ENCODE assay signal across 13 cellular contexts in the genomic region with DNA sequence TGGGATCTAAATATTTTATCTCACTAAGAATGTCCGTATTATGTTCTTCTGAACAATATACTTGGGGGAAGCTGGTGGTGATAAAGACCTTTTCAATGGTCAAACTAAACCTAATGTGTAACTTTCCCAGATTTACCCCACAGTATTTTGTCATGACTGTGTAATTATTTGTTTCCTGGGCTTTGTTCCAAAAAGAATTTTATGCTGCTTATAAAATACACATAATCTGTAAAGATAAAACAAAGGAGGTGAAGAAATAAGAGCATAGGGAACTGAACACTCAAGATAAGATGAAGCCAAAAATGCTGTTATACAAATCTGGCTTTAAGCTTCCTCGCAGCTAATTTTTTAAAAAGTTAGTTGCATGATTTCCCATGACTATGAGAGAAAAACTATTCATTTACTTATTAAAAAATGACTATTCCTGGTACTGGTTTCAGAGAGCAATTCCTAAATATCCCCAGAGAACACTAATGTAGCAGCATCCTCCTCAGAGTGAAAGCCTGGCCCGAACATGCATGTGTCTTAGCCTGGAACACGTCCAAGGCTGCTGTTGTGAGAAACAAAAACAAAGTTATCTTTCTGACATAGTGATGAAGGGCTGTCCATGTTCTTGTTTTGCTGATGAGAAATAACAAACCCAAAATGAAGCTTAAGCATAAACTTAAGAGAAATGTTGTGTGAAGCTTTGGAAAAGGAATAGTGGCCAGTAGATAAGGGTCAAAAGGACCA. TPM values are rescaled to one million over a fixed set of nuclear protein-coding genes. Genes with fewer than 3 reads are reported as not detected.
A peak's percentile ranks its signal among the peaks of the same experiment; 100 is the strongest.
DNase-seq lines count a peak whose midpoint lies in the region; ATAC-seq and TF ChIP-seq lines count a peak whose summit lies in the region.
"Had no signal": no experiment of that assay in that cellular context is flagged by ENCODE, and none has a peak within 500 bp of the region (broad histone marks: within the 10 kb centered on the region; RNA-seq: fewer than 3 reads in every experiment).

No MANE protein-coding gene starts in this region.

- peaks cover 0 to 5% of the 10 kb centered on the region in 2 experiments; a peak in 1 of 4 replicates for H3K9me3 ChIP-seq in HCT116 (ENCODE audit: control insufficient read depth in 1 of 2, insufficient read depth in 1 of 2, low read depth in 1 of 2, low read length in 2 of 2)
- H3K9me3 ChIP-seq in adipocyte (ENCODE audit: control insufficient read depth, low read length) = peaks cover 8% of the 10 kb centered on the region
- peaks cover 0 to 5% (median 0%) of the 10 kb centered on the region in 12 donors for H3K9me3 ChIP-seq in heart left ventricle
- no peaks in the 10 kb centered on the region for H3K9me3 ChIP-seq in effector memory CD4-positive, alpha-beta T cell (ENCODE audit: control insufficient read depth, low read length)

- no peaks in the 10 kb centered on the region for H3K27me3 ChIP-seq in HCT116 (ENCODE audit: insufficient read depth, low read length)
- H3K27me3 ChIP-seq in adipocyte (replicated peaks; ENCODE audit: control insufficient read depth, insufficient read depth, low read length) = no peaks in the 10 kb centered on the region
- no peaks in the 10 kb centered on the region for H3K27me3 ChIP-seq in heart left ventricle
- no peaks in the 10 kb centered on the region for H3K27me3 ChIP-seq in effector memory CD4-positive, alpha-beta T cell (replicated peaks; ENCODE audit: control insufficient read depth, insufficient read depth, low read length, poor library complexity, severe bottlenecking)
- H3K27me3 ChIP-seq: neural progenitor cell had no signal

- TF ChIP-seq POLR2A in HCT116 (IDR thresholded peaks at IDR 0.05; ENCODE audit: borderline replicate concordance, extremely low read depth, insufficient read depth, insufficient read length) (no peak), heart left ventricle (IDR thresholded peaks at IDR 0.05) (no peak)

- POLR2A ChIA-PET in HCT116 (lab: Charles Lee) = no interaction called here

- peak overlapping the region; percentile 32; the same call in 1 of the 2 replicates for H3K4me2 ChIP-seq in HCT116 (ENCODE audit: low read length)
- H3K4me2 ChIP-seq: neural progenitor cell had no signal

- TF ChIP-seq RAD21 in HCT116 (IDR thresholded peaks at IDR 0.05; ENCODE audit: low read depth) = no peak

- H4K20me1 ChIP-seq in HCT116 (ENCODE audit: insufficient read depth) = peaks cover 7% of the 10 kb centered on the region; the same call in 1 of the 2 replicates

- H3K36me3 ChIP-seq in HCT116 (ENCODE audit: control insufficient read depth in 1 of 2, insufficient read depth in 2 of 2, low read length in 2 of 2) (peaks cover 38 to 47% of the 10 kb centered on the region in 2 experiments), adipocyte (ENCODE audit: control insufficient read depth, insufficient read depth, low read length, severe bottlenecking) (peaks cover 5% of the 10 kb centered on the region), heart left ventricle (no peaks in the 10 kb centered on the region)
- H3K36me3 ChIP-seq in effector memory CD4-positive, alpha-beta T cell (ENCODE audit: control insufficient read depth, insufficient read depth, low read length) = no peaks in the 10 kb centered on the region

- peaks cover 26% of the 10 kb centered on the region; the same call in 1 of the 2 replicates for H3K79me2 ChIP-seq in HCT116 (ENCODE audit: insufficient read depth, low read length)

- RAD21 ChIA-PET in HCT116 (lab: Charles Lee; ENCODE audit: low non-redundant PET in 1 of 2, low total read pairs in 2 of 2, uncharacterized antibody in 2 of 2, unreplicated experiment in 2 of 2) = no interaction called here

- H3K4me3 ChIP-seq in HCT116 (replicated peaks in 1 of 2; ENCODE audit: low read depth in 1 of 2, low read length in 2 of 2) = no peak overlapping the region
- peak overlapping the region; percentile 45 for H3K4me3 ChIP-seq in adipocyte (ENCODE audit: low read length)
- no peak overlapping the region for H3K4me3 ChIP-seq in heart left ventricle
- H3K4me3 ChIP-seq in effector memory CD4-positive, alpha-beta T cell (ENCODE audit: insufficient read depth, low read depth, low read length, poor library complexity, severe bottlenecking) = no peak overlapping the region
- H3K4me3 ChIP-seq: neural progenitor cell had no signal

- H3K4me1 ChIP-seq in HCT116 (ENCODE audit: control insufficient read depth in 1 of 2, insufficient read depth in 2 of 2, low read length in 2 of 2) (peaks cover 56 to 57% of the 10 kb centered on the region in 2 experiments), adipocyte (ENCODE audit: control insufficient read depth, insufficient read depth, low read length) (peaks cover 44% of the 10 kb centered on the region), heart left ventricle (peaks cover 0 to 44% (median 19%) of the 10 kb centered on the region in 12 donors)
- H3K4me1 ChIP-seq in effector memory CD4-positive, alpha-beta T cell (ENCODE audit: control insufficient read depth, insufficient read depth, low read length, poor library complexity, severe bottlenecking) = no peaks in the 10 kb centered on the region

- no peak overlapping the region for H2AFZ ChIP-seq in HCT116 (ENCODE audit: low read depth, low read length, poor library complexity, severe bottlenecking)
- H2AFZ ChIP-seq: neural progenitor cell had no signal

- ATAC-seq in HCT116 (no peak), heart left ventricle (peak in 3 of 4 donors; percentile 50 to 77 (median 63)), GM18517 (IDR thresholded peaks at IDR 0.05; ENCODE audit: unreplicated experiment) (no peak)

- H3K9me2 ChIP-seq in HCT116 (ENCODE audit: insufficient read depth) = no peaks in the 10 kb centered on the region

- intact Hi-C loops in HCT116 (cut with micrococcal nuclease) = no loop called here
- intact Hi-C loops in heart left ventricle (cut with DNase I) = no loop called here

- TF ChIP-seq CTCF in HCT116 (IDR thresholded peaks at IDR 0.05 in 2 of 3, conservative IDR thresholded peaks at IDR 0.05 in 1 of 3; ENCODE audit: borderline replicate concordance in 1 of 3, insufficient read depth in 1 of 3, low read depth in 2 of 3, low read length in 2 of 3) = no peak
- no peak for TF ChIP-seq CTCF in heart left ventricle (IDR thresholded peaks at IDR 0.05)

- CTCF ChIA-PET in HCT116 (lab: Charles Lee) = no interaction called here

- DNase-seq in HCT116 (ENCODE audit: low read depth, low spot score) (no peak), adipocyte (ENCODE audit: low read depth) (peak; percentile 65), heart left ventricle (peak in 4 of 5 donors; percentile 29 to 64 (median 50)), renal cortical epithelial cell (ENCODE audit: low read depth) (peak; percentile 20), NCI-H2107 treated with DMSO at 0.1 percent for 48 hours (lab: John Stamatoyannopoulos, UW; ENCODE audit: unreplicated experiment) (no peak), NCI-H526 treated with DMSO at 0.1 percent for 48 hours (lab: John Stamatoyannopoulos, UW) (no peak)
- DNase-seq in effector memory CD4-positive, alpha-beta T cell = no peak
- DNase-seq: activated B cell treated with CpG ODN at 0.5 μM for 24 hours, DMS153, NCI-H2107, SIG-M5 had no signal

- BruUV-seq in HCT116 (replicated peaks; lab: Mats Ljungman, UMichigan) = TSS peak; percentile 7

- 19 to 29% (median 26%) methylated on average over 4 of the region's 4 CpGs for WGBS in heart left ventricle, 4 donors

- H3K9ac ChIP-seq in HCT116 (ENCODE audit: low read length) = no peak overlapping the region
- peak overlapping the region; percentile 72 for H3K9ac ChIP-seq in adipocyte (ENCODE audit: low read length)
- H3K9ac ChIP-seq: neural progenitor cell had no signal

- H3K27ac ChIP-seq in HCT116 (ENCODE audit: low read depth, low read length) (no peak overlapping the region), heart left ventricle (peak overlapping the region in 8 of 12 donors; percentile 6 to 63 (median 24))
- H3K27ac ChIP-seq in effector memory CD4-positive, alpha-beta T cell (ENCODE audit: insufficient read depth, low read length, poor library complexity, severe bottlenecking) = no peak overlapping the region
- H3K27ac ChIP-seq: neural progenitor cell had no signal

TF ChIP-seq in HCT116, 20 proteins besides CTCF, POLR2A, EP300 and RAD21 (continues in another document):
- TF ChIP-seq EZH2phosphoT487 (IDR thresholded peaks at IDR 0.05; ENCODE audit: borderline replicate concordance) = no peak
- TF ChIP-seq SIN3A (IDR thresholded peaks at IDR 0.05; ENCODE audit: low read depth) = no peak
- TF ChIP-seq FOSL1 (IDR thresholded peaks at IDR 0.05; ENCODE audit: low read depth) = no peak
- TF ChIP-seq SRF (IDR thresholded peaks at IDR 0.05; ENCODE audit: low read depth) = no peak
- TF ChIP-seq ZNF274 (IDR thresholded peaks at IDR 0.05; ENCODE audit: low read depth, low read length) = no peak
- TF ChIP-seq TCF7L2 (IDR thresholded peaks at IDR 0.05; ENCODE audit: borderline replicate concordance, extremely low read depth, insufficient read depth, insufficient read length) = no peak
- TF ChIP-seq, protein P1, sequence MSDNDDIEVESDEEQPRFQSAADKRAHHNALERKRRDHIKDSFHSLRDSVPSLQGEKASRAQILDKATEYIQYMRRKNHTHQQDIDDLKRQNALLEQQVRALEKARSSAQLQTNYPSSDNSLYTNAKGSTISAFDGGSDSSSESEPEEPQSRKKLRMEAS (IDR thresholded peaks at IDR 0.05) = no peak
- no peak for TF ChIP-seq CEBPB (IDR thresholded peaks at IDR 0.05; ENCODE audit: low read depth)
- TF ChIP-seq, protein P2, sequence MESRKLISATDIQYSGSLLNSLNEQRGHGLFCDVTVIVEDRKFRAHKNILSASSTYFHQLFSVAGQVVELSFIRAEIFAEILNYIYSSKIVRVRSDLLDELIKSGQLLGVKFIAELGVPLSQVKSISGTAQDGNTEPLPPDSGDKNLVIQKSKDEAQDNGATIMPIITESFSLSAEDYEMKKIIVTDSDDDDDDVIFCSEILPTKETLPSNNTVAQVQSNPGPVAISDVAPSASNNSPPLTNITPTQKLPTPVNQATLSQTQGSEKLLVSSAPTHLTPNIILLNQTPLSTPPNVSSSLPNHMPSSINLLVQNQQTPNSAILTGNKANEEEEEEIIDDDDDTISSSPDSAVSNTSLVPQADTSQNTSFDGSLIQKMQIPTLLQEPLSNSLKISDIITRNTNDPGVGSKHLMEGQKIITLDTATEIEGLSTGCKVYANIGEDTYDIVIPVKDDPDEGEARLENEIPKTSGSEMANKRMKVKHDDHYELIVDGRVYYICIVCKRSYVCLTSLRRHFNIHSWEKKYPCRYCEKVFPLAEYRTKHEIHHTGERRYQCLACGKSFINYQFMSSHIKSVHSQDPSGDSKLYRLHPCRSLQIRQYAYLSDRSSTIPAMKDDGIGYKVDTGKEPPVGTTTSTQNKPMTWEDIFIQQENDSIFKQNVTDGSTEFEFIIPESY (IDR thresholded peaks at IDR 0.05; ENCODE audit: extremely low read depth, insufficient replicate concordance, low read length) = no peak
- TF ChIP-seq ELF1 (IDR thresholded peaks at IDR 0.05; ENCODE audit: borderline replicate concordance, low read depth) = no peak
- TF ChIP-seq EGR1 (IDR thresholded peaks at IDR 0.05; ENCODE audit: low read depth) = no peak

RNA-seq across cellular contexts. Expression of a gene that starts 33.9 kb away (rescaled TPM):
- total RNA-seq in HCT116 (2021; ENCODE audit: unreplicated experiment) (105 TPM), heart left ventricle (100 to 1,000 TPM in 7 of 9 donors, 10 to 100 TPM in 2; 73.1 to 128 (median 104) TPM), renal cortical epithelial cell (55.3 and 72.2 TPM in 2 replicates)
- polyA plus RNA-seq in HCT116 (2012) = 64.0 and 76.1 TPM in 2 replicates
- polyA plus RNA-seq in heart left ventricle = 100 to 1,000 TPM in 1 of 2 donors, 10 to 100 TPM in 1; 40.3 to 118 TPM

Comparison
In these comparisons a context has a peak if more than half of its experiments do, and no peak if none do; other contexts are left out.
1. ATAC-seq: peak in heart left ventricle (3 of 4); none in HCT116 (single experiment) and GM18517 (single experiment).
2. DNase-seq: peak in adipocyte (single experiment), heart left ventricle (4 of 5) and renal cortical epithelial cell (single experiment); none in HCT116 (single experiment), NCI-H2107 treated with DMSO at 0.1 percent for 48 hours (single experiment), NCI-H526 treated with DMSO at 0.1 percent for 48 hours (single experiment) and effector memory CD4-positive, alpha-beta T cell (0 of 3).
3. H3K27ac ChIP-seq: peak in heart left ventricle (8 of 12); none in HCT116 (single experiment) and effector memory CD4-positive, alpha-beta T cell (single experiment).